ENCODE assay signal across 6 cellular contexts in genomic region chr17:41810659-41811548, GRCh38. TPM values are rescaled to one million over a fixed set of nuclear protein-coding genes. Genes with fewer than 3 reads are reported as not detected.
A peak's percentile ranks its signal among the peaks of the same experiment; 100 is the strongest.
DNase-seq lines count a peak whose midpoint lies in the region; ATAC-seq, FAIRE-seq and TF ChIP-seq lines count a peak whose summit lies in the region.

No MANE protein-coding gene starts in this region.

- H3K4me3 ChIP-seq in duodenal mucosa (ENCODE audit: low read depth in 1 of 2, low read length in 2 of 2) (peak overlapping the region; percentile 79 to 82), psoas muscle (peak overlapping the region; percentile 82)

- no peaks in the 10 kb centered on the region for H3K36me3 ChIP-seq in duodenal mucosa (ENCODE audit: control insufficient read depth in 1 of 2, insufficient read depth in 2 of 2, low read length in 2 of 2)
- no peaks in the 10 kb centered on the region for H3K36me3 ChIP-seq in psoas muscle (ENCODE audit: insufficient read depth in 1 of 2, low read depth in 1 of 2)

- ATAC-seq in psoas muscle = no peak

- peak overlapping the region; percentile 55 to 79 for H3K9ac ChIP-seq in duodenal mucosa (ENCODE audit: low read depth in 1 of 2, low read length in 2 of 2)

- no peak for TF ChIP-seq CTCF in psoas muscle (IDR thresholded peaks at IDR 0.05)

- WGBS in psoas muscle, 3 donors = 25 to 27% (median 25%) methylated on average over 56 to 58 of the region's 58 CpGs

- H3K9me3 ChIP-seq in duodenal mucosa (ENCODE audit: control insufficient read depth in 1 of 2, low read length in 2 of 2) (no peaks in the 10 kb centered on the region), psoas muscle (no peaks in the 10 kb centered on the region)

- H3K27ac ChIP-seq in duodenal mucosa (ENCODE audit: low read depth, low read length) = no peak overlapping the region
- H3K27ac ChIP-seq in psoas muscle = no peak overlapping the region

- peaks cover 0 to 3% of the 10 kb centered on the region in 2 donors for H3K27me3 ChIP-seq in duodenal mucosa (ENCODE audit: control insufficient read depth in 1 of 2, insufficient read depth in 2 of 2, low read length in 2 of 2)
- no peaks in the 10 kb centered on the region for H3K27me3 ChIP-seq in psoas muscle (ENCODE audit: insufficient read depth in 3 of 3, low read length in 2 of 3)

- peaks cover 37% of the 10 kb centered on the region in 2 donors for H3K4me1 ChIP-seq in duodenal mucosa (ENCODE audit: control insufficient read depth in 1 of 2, insufficient read depth in 2 of 2, low read length in 2 of 2)
- H3K4me1 ChIP-seq in psoas muscle = no peaks in the 10 kb centered on the region

- intact Hi-C loops in psoas muscle (cut with DNase I) = no loop called here

- FAIRE-seq in GM12892 (lab: Jason Lieb, UNC) = no peak

- no peak for TF ChIP-seq POLR2A in GM12892 (IDR thresholded peaks at IDR 0.05; ENCODE audit: low read depth, low read length)

- DNase-seq in NCI-H2171 treated with DMSO at 0.1 percent for 48 hours (lab: John Stamatoyannopoulos, UW) (peak; percentile 61), NCI-H2171 (lab: John Stamatoyannopoulos, UW) (no peak), psoas muscle (no peak), GM12892 (ENCODE audit: insufficient read length) (no peak), NCI-H446 treated with DMSO at 0.1 percent for 48 hours (lab: John Stamatoyannopoulos, UW) (no peak)

RNA-seq across cellular contexts. Expression of gene P3H4, which starts 0.8 kb away (rescaled TPM):
- total RNA-seq in psoas muscle = 1 to 10 TPM; 1.7 to 3.4 (median 2.5) TPM
- 1 to 10 TPM in 2 of 3 donors, under 1 TPM in 1; 0.58 to 1.5 (median 1.4) TPM for polyA plus RNA-seq in psoas muscle
- 0.19 TPM for polyA plus RNA-seq in GM12892 (2012; ENCODE audit: missing spikeins)

RNA-seq across cellular contexts. Expression of gene FKBP10, which starts 1.9 kb away (rescaled TPM):
- total RNA-seq in psoas muscle = 1 to 10 TPM; 5.4 to 9.5 (median 6.8) TPM
- 1 to 10 TPM; 3.9 to 5.8 (median 4.7) TPM for polyA plus RNA-seq in psoas muscle
- polyA plus RNA-seq in GM12892 (2012; ENCODE audit: missing spikeins) = 2.7 TPM

RNA-seq across cellular contexts. Expression of gene JUP, which starts 24.4 kb away (rescaled TPM):
- total RNA-seq in psoas muscle = 10 to 100 TPM; 19.4 to 55.0 (median 43.5) TPM
- 10 to 100 TPM in 2 of 3 donors, 1 to 10 TPM in 1; 9.4 to 30.3 (median 25.8) TPM for polyA plus RNA-seq in psoas muscle
- polyA plus RNA-seq in GM12892 (2012; ENCODE audit: missing spikeins) = 2.3 TPM

RNA-seq across cellular contexts. Expression of gene NT5C3B, which starts 25.1 kb away (rescaled TPM):
- total RNA-seq in psoas muscle = 10 to 100 TPM; 12.2 to 19.3 (median 17.7) TPM
- 10 to 100 TPM; 18.3 to 27.5 (median 22.5) TPM for polyA plus RNA-seq in psoas muscle
- 36.0 TPM for polyA plus RNA-seq in GM12892 (2012; ENCODE audit: missing spikeins)

RNA-seq across cellular contexts. Expression of gene KLHL10, which starts 26.7 kb away (rescaled TPM):
- not detected for total RNA-seq in psoas muscle
- polyA plus RNA-seq in psoas muscle = under 1 TPM in 1 of 3 donors, not detected in 2; 0.04 TPM
- polyA plus RNA-seq in GM12892 (2012; ENCODE audit: missing spikeins) = not detected
